ENCODE assay signal across 9 cellular contexts in the genomic region with DNA sequence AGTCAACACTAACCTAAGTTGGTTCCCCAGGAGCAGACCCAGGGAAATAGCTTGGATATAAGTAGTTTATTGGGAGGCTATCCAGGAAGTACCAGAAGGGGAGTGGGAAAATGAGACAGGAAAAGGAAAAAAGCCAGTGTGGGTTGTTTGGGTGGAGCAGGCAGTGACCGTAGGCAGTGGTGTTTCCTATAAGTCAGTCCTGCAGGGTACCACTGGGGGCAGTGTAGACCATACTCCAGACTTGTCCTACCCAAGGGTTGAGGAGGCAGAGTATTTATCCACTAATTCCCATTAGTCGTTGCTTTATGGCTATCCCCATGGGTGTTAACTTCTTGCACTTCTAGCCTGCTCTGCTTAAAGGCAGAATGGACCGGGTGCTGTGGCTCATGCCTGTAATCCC. TPM values are rescaled to one million over a fixed set of nuclear protein-coding genes. Genes with fewer than 3 reads are reported as not detected.
DNase-seq lines count a peak whose midpoint lies in the region; ATAC-seq and TF ChIP-seq lines count a peak whose summit lies in the region.
"Had no signal": no experiment of that assay in that cellular context is flagged by ENCODE, and none has a peak within 500 bp of the region (broad histone marks: within the 10 kb centered on the region; RNA-seq: fewer than 3 reads in every experiment).

No MANE protein-coding gene starts in this region.

- H3K9me3 Mint-ChIP-seq in WTC11: no peaks in the 10 kb centered on the region
- H3K9me3 Mint-ChIP-seq in natural killer cell: peaks cover 0 to 2% of the 10 kb centered on the region in 2 donors
- H3K9me3 Mint-ChIP-seq: central memory CD8-positive, alpha-beta T cell had no signal

- peaks cover 8% of the 10 kb centered on the region; the same call in 1 of the 2 replicates for H3K27me3 ChIP-seq in DOHH2 (ENCODE audit: control insufficient read depth, low read length)
- peaks cover 0 to 6% (median 2%) of the 10 kb centered on the region in 4 donors for H3K27me3 ChIP-seq in liver (ENCODE audit: control insufficient read depth in 4 of 4, insufficient read depth in 4 of 4, low read length in 3 of 4)
- no peaks in the 10 kb centered on the region for H3K27me3 ChIP-seq in adrenal gland

- no peaks in the 10 kb centered on the region for H3K9me3 ChIP-seq in DOHH2 (ENCODE audit: control insufficient read depth, insufficient read depth, low read length)
- no peaks in the 10 kb centered on the region for H3K9me3 ChIP-seq in liver (ENCODE audit: control insufficient read depth in 4 of 4, low read length in 3 of 4)
- no peaks in the 10 kb centered on the region for H3K9me3 ChIP-seq in adrenal gland (replicated peaks in 1 of 3)

- H3K27ac Mint-ChIP-seq in WTC11 (no peak overlapping the region), natural killer cell (no peak overlapping the region)

- H3F3A ChIP-seq in DOHH2 (ENCODE audit: control insufficient read depth, insufficient read depth): no peaks in the 10 kb centered on the region

- no peak overlapping the region for H3K9ac ChIP-seq in liver (ENCODE audit: low read depth in 1 of 2, low read length in 2 of 2)

- H3K4me3 Mint-ChIP-seq in WTC11 (no peak overlapping the region), natural killer cell (no peak overlapping the region)
- H3K4me3 Mint-ChIP-seq: central memory CD8-positive, alpha-beta T cell had no signal

- TF ChIP-seq POLR2A in adrenal gland (IDR thresholded peaks at IDR 0.05): no peak

- H3K4me1 Mint-ChIP-seq in WTC11: no peaks in the 10 kb centered on the region; the same call in 1 of the 2 replicates
- peaks cover 0 to 3% of the 10 kb centered on the region in 2 donors for H3K4me1 Mint-ChIP-seq in natural killer cell
- H3K4me1 Mint-ChIP-seq: central memory CD8-positive, alpha-beta T cell had no signal

- WGBS in liver: 33% methylated on average over 3 of the region's 3 CpGs
- WGBS in adrenal gland, 4 donors: 46 to 51% (median 47%) methylated on average over 3 of the region's 3 CpGs

- H3K27ac ChIP-seq in DOHH2 (ENCODE audit: low read depth, low read length): no peak overlapping the region
- H3K27ac ChIP-seq in liver (ENCODE audit: low read depth in 1 of 2, low read length in 2 of 2): no peak overlapping the region
- no peak overlapping the region for H3K27ac ChIP-seq in adrenal gland

- intact Hi-C loops in natural killer cell (cut with micrococcal nuclease): no loop called here
- intact Hi-C loops in adrenal gland (cut with DNase I): no loop called here

- H3K4me2 ChIP-seq in DOHH2 (ENCODE audit: low read length): no peak overlapping the region

- TF ChIP-seq CTCF in DOHH2 (IDR thresholded peaks at IDR 0.05; ENCODE audit: low read depth, low read length, poor library complexity, severe bottlenecking) (peak; percentile 46), WTC11 (IDR thresholded peaks at IDR 0.05) (peak; percentile 67), liver (IDR thresholded peaks at IDR 0.05; ENCODE audit: low read depth, low read length, missing input control) (peak; percentile 27), natural killer cell (IDR thresholded peaks at IDR 0.05) (no peak), adrenal gland (IDR thresholded peaks at IDR 0.05) (no peak)

- no peaks in the 10 kb centered on the region for H3K36me3 ChIP-seq in DOHH2 (ENCODE audit: control insufficient read depth, low read length)
- no peaks in the 10 kb centered on the region for H3K36me3 ChIP-seq in liver (ENCODE audit: control insufficient read depth in 4 of 4, insufficient read depth in 3 of 4, low read depth in 1 of 4, low read length in 3 of 4)
- H3K36me3 ChIP-seq in adrenal gland (replicated peaks in 1 of 2): no peaks in the 10 kb centered on the region

- no peaks in the 10 kb centered on the region for H3K36me3 Mint-ChIP-seq in WTC11
- no peaks in the 10 kb centered on the region for H3K36me3 Mint-ChIP-seq in natural killer cell

- H3K4me3 ChIP-seq in DOHH2 (ENCODE audit: low read length): no peak overlapping the region
- H3K4me3 ChIP-seq in liver (ENCODE audit: low read depth in 1 of 3, low read length in 3 of 3): no peak overlapping the region
- no peak overlapping the region for H3K4me3 ChIP-seq in adrenal gland

- H3K27me3 Mint-ChIP-seq in WTC11 (ENCODE audit: low read depth): peaks cover 20% of the 10 kb centered on the region
- H3K27me3 Mint-ChIP-seq in natural killer cell (ENCODE audit: low read depth in 2 of 2): peaks cover 10 to 11% of the 10 kb centered on the region in 2 donors

- no peaks in the 10 kb centered on the region for H4K20me1 ChIP-seq in DOHH2 (ENCODE audit: control insufficient read depth, insufficient read depth, low read depth, low read length)

- peak in 1 of 2 donors; percentile 65 for TF ChIP-seq RAD21 in liver (IDR thresholded peaks at IDR 0.05)

- H3K4me1 ChIP-seq in DOHH2 (ENCODE audit: control insufficient read depth, low read length): no peaks in the 10 kb centered on the region
- no peaks in the 10 kb centered on the region for H3K4me1 ChIP-seq in liver (ENCODE audit: control insufficient read depth in 4 of 4, insufficient read depth in 4 of 4, low read length in 3 of 4)
- H3K4me1 ChIP-seq in adrenal gland (replicated peaks in 1 of 2): no peaks in the 10 kb centered on the region

- H3K79me2 ChIP-seq in DOHH2 (ENCODE audit: control insufficient read depth, low read length): no peaks in the 10 kb centered on the region

- CTCF ChIA-PET in WTC11 (lab: Charles Lee): interaction anchor here (0.5 to 1.0 kb wide), 2 partner anchors 24 to 85 kb away, joined by 3 read pairs; no protein-coding TSS in a partner anchor

- peak; percentile 36 for DNase-seq in HT1080 (ENCODE audit: low read depth)
- DNase-seq in WTC11 (ENCODE audit: low spot score): peak; percentile 75
- no peak for DNase-seq in natural killer cell
- no peak for DNase-seq in AML-193 (lab: John Stamatoyannopoulos, UW)
- DNase-seq in adrenal gland: no peak
- no peak for DNase-seq in NCI-H345 (lab: John Stamatoyannopoulos, UW)

- POLR2A ChIA-PET in WTC11 (lab: Charles Lee): interaction anchor here (0.6 kb wide), 1 partner anchor 154 kb away, joined by 4 read pairs; no protein-coding TSS in a partner anchor

- no peaks in the 10 kb centered on the region for H3K9me2 ChIP-seq in DOHH2 (replicated peaks; ENCODE audit: control insufficient read depth, low read length)

- ATAC-seq in WTC11 (peak; percentile 100), natural killer cell (no peak)

TF ChIP-seq in WTC11, 78 proteins besides CTCF, POLR2A, EP300 and RAD21:
- TF ChIP-seq JAZF1 (CRISPR knock-in tag; IDR thresholded peaks at IDR 0.05): no peak
- TF ChIP-seq, protein P1, sequence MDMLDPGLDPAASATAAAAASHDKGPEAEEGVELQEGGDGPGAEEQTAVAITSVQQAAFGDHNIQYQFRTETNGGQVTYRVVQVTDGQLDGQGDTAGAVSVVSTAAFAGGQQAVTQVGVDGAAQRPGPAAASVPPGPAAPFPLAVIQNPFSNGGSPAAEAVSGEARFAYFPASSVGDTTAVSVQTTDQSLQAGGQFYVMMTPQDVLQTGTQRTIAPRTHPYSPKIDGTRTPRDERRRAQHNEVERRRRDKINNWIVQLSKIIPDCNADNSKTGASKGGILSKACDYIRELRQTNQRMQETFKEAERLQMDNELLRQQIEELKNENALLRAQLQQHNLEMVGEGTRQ (CRISPR knock-in tag; IDR thresholded peaks at IDR 0.05): no peak

TF ChIP-seq in liver, 16 proteins besides CTCF, POLR2A, EP300 and RAD21 (continues in another document):
- no peak for TF ChIP-seq FOXA1 (IDR thresholded peaks at IDR 0.05)
- TF ChIP-seq GABPA (IDR thresholded peaks at IDR 0.05 in 1 of 2, conservative IDR thresholded peaks at IDR 0.05 in 1 of 2): no peak
- TF ChIP-seq, protein P2, sequence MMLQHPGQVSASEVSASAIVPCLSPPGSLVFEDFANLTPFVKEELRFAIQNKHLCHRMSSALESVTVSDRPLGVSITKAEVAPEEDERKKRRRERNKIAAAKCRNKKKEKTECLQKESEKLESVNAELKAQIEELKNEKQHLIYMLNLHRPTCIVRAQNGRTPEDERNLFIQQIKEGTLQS (IDR thresholded peaks at IDR 0.05): no peak
- TF ChIP-seq FOXA2 (IDR thresholded peaks at IDR 0.05): no peak
- TF ChIP-seq, protein P3, sequence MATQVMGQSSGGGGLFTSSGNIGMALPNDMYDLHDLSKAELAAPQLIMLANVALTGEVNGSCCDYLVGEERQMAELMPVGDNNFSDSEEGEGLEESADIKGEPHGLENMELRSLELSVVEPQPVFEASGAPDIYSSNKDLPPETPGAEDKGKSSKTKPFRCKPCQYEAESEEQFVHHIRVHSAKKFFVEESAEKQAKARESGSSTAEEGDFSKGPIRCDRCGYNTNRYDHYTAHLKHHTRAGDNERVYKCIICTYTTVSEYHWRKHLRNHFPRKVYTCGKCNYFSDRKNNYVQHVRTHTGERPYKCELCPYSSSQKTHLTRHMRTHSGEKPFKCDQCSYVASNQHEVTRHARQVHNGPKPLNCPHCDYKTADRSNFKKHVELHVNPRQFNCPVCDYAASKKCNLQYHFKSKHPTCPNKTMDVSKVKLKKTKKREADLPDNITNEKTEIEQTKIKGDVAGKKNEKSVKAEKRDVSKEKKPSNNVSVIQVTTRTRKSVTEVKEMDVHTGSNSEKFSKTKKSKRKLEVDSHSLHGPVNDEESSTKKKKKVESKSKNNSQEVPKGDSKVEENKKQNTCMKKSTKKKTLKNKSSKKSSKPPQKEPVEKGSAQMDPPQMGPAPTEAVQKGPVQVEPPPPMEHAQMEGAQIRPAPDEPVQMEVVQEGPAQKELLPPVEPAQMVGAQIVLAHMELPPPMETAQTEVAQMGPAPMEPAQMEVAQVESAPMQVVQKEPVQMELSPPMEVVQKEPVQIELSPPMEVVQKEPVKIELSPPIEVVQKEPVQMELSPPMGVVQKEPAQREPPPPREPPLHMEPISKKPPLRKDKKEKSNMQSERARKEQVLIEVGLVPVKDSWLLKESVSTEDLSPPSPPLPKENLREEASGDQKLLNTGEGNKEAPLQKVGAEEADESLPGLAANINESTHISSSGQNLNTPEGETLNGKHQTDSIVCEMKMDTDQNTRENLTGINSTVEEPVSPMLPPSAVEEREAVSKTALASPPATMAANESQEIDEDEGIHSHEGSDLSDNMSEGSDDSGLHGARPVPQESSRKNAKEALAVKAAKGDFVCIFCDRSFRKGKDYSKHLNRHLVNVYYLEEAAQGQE (IDR thresholded peaks at IDR 0.05): no peak
- TF ChIP-seq SP1 (IDR thresholded peaks at IDR 0.05): no peak

RNA-seq across cellular contexts. Expression of a gene that starts 6.4 kb away (rescaled TPM):
- not detected in 2 replicates for total RNA-seq in HT1080 (2014; rRNA removed; shearing (Covaris generic))
- polyA plus RNA-seq in HT1080 (2015; cell fraction: cytosol; rRNA removed): not detected in 2 replicates
- polyA plus RNA-seq in HT1080 (2015; cell fraction: nucleus; rRNA removed): not detected in 2 replicates
- 0.57 to 1.1 TPM (median 0.82 TPM) in 3 replicates for total RNA-seq in WTC11 (2021)
- not detected for total RNA-seq in liver
- not detected for polyA plus RNA-seq in liver
- total RNA-seq in natural killer cell: not detected
- total RNA-seq in adrenal gland: not detected
- polyA plus RNA-seq in adrenal gland: not detected

Comparison
In these comparisons a context has a peak if more than half of its experiments do, and no peak if none do; other contexts are left out.
1. CTCF ChIP-seq: peak in DOHH2 (single experiment), WTC11 (single experiment) and liver (single experiment); none in natural killer cell (single experiment) and adrenal gland (0 of 6).
2. DNase-seq: peak in HT1080 (single experiment) and WTC11 (single experiment); none in natural killer cell (single experiment), AML-193 (0 of 2), adrenal gland (0 of 7) and NCI-H345 (single experiment).